ENCODE assay signal across 8 cellular contexts in the genomic region with DNA sequence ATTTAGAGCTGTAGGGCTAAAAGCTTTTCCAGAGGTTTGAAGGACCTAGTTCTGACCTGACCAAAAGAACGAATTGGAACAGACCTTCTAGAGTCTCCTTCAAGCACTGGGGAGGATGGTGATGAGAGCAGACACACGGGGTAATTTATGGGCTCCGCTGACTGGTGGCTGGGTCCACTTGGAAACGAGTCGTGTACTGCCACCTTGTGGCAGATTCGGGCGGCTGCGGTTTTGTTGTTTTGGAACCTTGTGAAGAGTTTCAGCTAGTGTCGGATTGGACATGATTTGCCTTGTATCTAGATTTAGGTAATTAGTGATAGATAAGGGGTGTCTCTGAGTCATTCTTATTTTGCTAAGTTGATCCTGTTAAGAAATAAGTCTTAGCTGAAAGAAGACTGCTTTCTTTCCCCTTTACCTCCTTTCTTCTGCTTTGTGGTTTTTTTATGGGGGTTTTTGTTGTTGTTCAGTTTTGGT.
A peak's percentile ranks its signal among the peaks of the same experiment; 100 is the strongest.
DNase-seq lines count a peak whose midpoint lies in the region; ATAC-seq and TF ChIP-seq lines count a peak whose summit lies in the region.

No MANE protein-coding gene starts in this region.

- POLR2A ChIA-PET in BJ (lab: Charles Lee) = interaction anchor here (0.6 kb wide), 1 partner anchor 120 kb away, joined by 4 read pairs; no protein-coding TSS in a partner anchor

- H3K4me1 ChIP-seq in liver (ENCODE audit: control insufficient read depth in 4 of 4, insufficient read depth in 4 of 4, low read length in 3 of 4) = peaks cover 4 to 24% (median 19%) of the 10 kb centered on the region in 4 donors

- peak; percentile 14 for DNase-seq in BJ (ENCODE audit: low read depth)
- DNase-seq in NCI-H748 (lab: John Stamatoyannopoulos, UW; ENCODE audit: unreplicated experiment) = peak; percentile 84
- DNase-seq in activated CD4-positive, alpha-beta T cell treated with anti-CD3 and anti-CD28 coated beads, Interleukin-2, amount 50 U/mL, for 24 hours (ENCODE audit: low read depth in 1 of 2, low spot score in 1 of 2) = peak; percentile 63 to 71
- peak; percentile 79 for DNase-seq in dedifferentiated amniotic fluid mesenchymal stem cell (ENCODE audit: extremely low spot score)
- peak; percentile 51 to 80 (median 73) for DNase-seq in stimulated activated CD4-positive, alpha-beta T cell treated with anti-CD3 and anti-CD28 coated beads, TNF-alpha, amount 100 ng/mL, for 24 hours (ENCODE audit: low read depth in 3 of 3)

- CTCF ChIA-PET in BJ (lab: Yijun Ruan, JAX) = interaction anchor here (0.6 to 6.1 kb wide), 42 partner anchors 9 to 454 kb away, joined by 3 to 81 read pairs (median 5); a partner anchor contains a TSS

- H3K27me3 ChIP-seq in BJ (ENCODE audit: control insufficient read depth, insufficient read depth, low read length) (no peaks in the 10 kb centered on the region), liver (ENCODE audit: control insufficient read depth in 4 of 4, insufficient read depth in 4 of 4, low read length in 3 of 4) (no peaks in the 10 kb centered on the region)

- no peaks in the 10 kb centered on the region; the same call in none of the 2 replicates for H3K36me3 ChIP-seq in BJ (ENCODE audit: control insufficient read depth, insufficient read depth, low read length)
- peaks cover 0 to 3% (median 0%) of the 10 kb centered on the region in 4 donors for H3K36me3 ChIP-seq in liver (ENCODE audit: control insufficient read depth in 4 of 4, insufficient read depth in 3 of 4, low read depth in 1 of 4, low read length in 3 of 4)

- no peaks in the 10 kb centered on the region for H3K9me3 ChIP-seq in liver (ENCODE audit: control insufficient read depth in 4 of 4, low read length in 3 of 4)

- H3K4me3 ChIP-seq in BJ (ENCODE audit: low read depth, low read length) (no peak overlapping the region), liver (ENCODE audit: low read depth in 1 of 3, low read length in 3 of 3) (no peak overlapping the region)

- TF ChIP-seq RAD21 in liver (IDR thresholded peaks at IDR 0.05) = peak; percentile 93 to 96

- no peak overlapping the region for H3K9ac ChIP-seq in liver (ENCODE audit: low read depth in 1 of 2, low read length in 2 of 2)

- TF ChIP-seq CTCF in BJ (IDR thresholded peaks at IDR 0.05; ENCODE audit: insufficient read depth, low read depth, low read length) (peak; percentile 91), liver (IDR thresholded peaks at IDR 0.05; ENCODE audit: low read depth, low read length, missing input control) (peak; percentile 89)

- peak; percentile 49 for ATAC-seq in HG03108 (IDR thresholded peaks at IDR 0.05; ENCODE audit: unreplicated experiment)
- ATAC-seq in GM19351 (IDR thresholded peaks at IDR 0.05; ENCODE audit: unreplicated experiment) = no peak

- H3K27ac ChIP-seq in liver (ENCODE audit: low read depth in 1 of 2, low read length in 2 of 2) = no peak overlapping the region

- 5% methylated on average over 9 of the region's 9 CpGs for WGBS in liver

TF ChIP-seq in liver, 16 proteins besides CTCF, POLR2A, EP300 and RAD21:
- TF ChIP-seq FOXA2 (IDR thresholded peaks at IDR 0.05) (no peak), GABPA (IDR thresholded peaks at IDR 0.05 in 1 of 2, conservative IDR thresholded peaks at IDR 0.05 in 1 of 2) (no peak), FOXA1 (IDR thresholded peaks at IDR 0.05) (no peak), HNF4G (IDR thresholded peaks at IDR 0.05) (no peak), EGR1 (IDR thresholded peaks at IDR 0.05; ENCODE audit: low read depth in 2 of 2) (no peak), HNF4A (conservative IDR thresholded peaks at IDR 0.05) (no peak), JUND (IDR thresholded peaks at IDR 0.05) (no peak), RXRA (IDR thresholded peaks at IDR 0.05) (no peak), YY1 (IDR thresholded peaks at IDR 0.05) (no peak), SP1 (IDR thresholded peaks at IDR 0.05) (no peak), NR2F2 (IDR thresholded peaks at IDR 0.05) (no peak)
- TF ChIP-seq, protein P1, sequence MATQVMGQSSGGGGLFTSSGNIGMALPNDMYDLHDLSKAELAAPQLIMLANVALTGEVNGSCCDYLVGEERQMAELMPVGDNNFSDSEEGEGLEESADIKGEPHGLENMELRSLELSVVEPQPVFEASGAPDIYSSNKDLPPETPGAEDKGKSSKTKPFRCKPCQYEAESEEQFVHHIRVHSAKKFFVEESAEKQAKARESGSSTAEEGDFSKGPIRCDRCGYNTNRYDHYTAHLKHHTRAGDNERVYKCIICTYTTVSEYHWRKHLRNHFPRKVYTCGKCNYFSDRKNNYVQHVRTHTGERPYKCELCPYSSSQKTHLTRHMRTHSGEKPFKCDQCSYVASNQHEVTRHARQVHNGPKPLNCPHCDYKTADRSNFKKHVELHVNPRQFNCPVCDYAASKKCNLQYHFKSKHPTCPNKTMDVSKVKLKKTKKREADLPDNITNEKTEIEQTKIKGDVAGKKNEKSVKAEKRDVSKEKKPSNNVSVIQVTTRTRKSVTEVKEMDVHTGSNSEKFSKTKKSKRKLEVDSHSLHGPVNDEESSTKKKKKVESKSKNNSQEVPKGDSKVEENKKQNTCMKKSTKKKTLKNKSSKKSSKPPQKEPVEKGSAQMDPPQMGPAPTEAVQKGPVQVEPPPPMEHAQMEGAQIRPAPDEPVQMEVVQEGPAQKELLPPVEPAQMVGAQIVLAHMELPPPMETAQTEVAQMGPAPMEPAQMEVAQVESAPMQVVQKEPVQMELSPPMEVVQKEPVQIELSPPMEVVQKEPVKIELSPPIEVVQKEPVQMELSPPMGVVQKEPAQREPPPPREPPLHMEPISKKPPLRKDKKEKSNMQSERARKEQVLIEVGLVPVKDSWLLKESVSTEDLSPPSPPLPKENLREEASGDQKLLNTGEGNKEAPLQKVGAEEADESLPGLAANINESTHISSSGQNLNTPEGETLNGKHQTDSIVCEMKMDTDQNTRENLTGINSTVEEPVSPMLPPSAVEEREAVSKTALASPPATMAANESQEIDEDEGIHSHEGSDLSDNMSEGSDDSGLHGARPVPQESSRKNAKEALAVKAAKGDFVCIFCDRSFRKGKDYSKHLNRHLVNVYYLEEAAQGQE (IDR thresholded peaks at IDR 0.05) = no peak
- TF ChIP-seq, protein P2, sequence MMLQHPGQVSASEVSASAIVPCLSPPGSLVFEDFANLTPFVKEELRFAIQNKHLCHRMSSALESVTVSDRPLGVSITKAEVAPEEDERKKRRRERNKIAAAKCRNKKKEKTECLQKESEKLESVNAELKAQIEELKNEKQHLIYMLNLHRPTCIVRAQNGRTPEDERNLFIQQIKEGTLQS (IDR thresholded peaks at IDR 0.05) = no peak
- TF ChIP-seq, protein P3, sequence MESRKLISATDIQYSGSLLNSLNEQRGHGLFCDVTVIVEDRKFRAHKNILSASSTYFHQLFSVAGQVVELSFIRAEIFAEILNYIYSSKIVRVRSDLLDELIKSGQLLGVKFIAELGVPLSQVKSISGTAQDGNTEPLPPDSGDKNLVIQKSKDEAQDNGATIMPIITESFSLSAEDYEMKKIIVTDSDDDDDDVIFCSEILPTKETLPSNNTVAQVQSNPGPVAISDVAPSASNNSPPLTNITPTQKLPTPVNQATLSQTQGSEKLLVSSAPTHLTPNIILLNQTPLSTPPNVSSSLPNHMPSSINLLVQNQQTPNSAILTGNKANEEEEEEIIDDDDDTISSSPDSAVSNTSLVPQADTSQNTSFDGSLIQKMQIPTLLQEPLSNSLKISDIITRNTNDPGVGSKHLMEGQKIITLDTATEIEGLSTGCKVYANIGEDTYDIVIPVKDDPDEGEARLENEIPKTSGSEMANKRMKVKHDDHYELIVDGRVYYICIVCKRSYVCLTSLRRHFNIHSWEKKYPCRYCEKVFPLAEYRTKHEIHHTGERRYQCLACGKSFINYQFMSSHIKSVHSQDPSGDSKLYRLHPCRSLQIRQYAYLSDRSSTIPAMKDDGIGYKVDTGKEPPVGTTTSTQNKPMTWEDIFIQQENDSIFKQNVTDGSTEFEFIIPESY (IDR thresholded peaks at IDR 0.05) = no peak
- TF ChIP-seq, protein P4, sequence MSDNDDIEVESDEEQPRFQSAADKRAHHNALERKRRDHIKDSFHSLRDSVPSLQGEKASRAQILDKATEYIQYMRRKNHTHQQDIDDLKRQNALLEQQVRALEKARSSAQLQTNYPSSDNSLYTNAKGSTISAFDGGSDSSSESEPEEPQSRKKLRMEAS (IDR thresholded peaks at IDR 0.05) = no peak
TF ChIP-seq in liver: peak in this region for 0.

Comparison
In these comparisons a context has a peak if more than half of its experiments do, and no peak if none do; other contexts are left out.
1. DNase-seq: peak in every context shown above with its lines; median percentile 84 in NCI-H748; 79 in dedifferentiated amniotic fluid mesenchymal stem cell; 73 in stimulated activated CD4-positive, alpha-beta T cell treated with anti-CD3 and anti-CD28 coated beads, TNF-alpha, amount 100 ng/mL, for 24 hours; 67 in activated CD4-positive, alpha-beta T cell treated with anti-CD3 and anti-CD28 coated beads, Interleukin-2, amount 50 U/mL, for 24 hours; 14 in BJ.